In the genomic region with DNA sequence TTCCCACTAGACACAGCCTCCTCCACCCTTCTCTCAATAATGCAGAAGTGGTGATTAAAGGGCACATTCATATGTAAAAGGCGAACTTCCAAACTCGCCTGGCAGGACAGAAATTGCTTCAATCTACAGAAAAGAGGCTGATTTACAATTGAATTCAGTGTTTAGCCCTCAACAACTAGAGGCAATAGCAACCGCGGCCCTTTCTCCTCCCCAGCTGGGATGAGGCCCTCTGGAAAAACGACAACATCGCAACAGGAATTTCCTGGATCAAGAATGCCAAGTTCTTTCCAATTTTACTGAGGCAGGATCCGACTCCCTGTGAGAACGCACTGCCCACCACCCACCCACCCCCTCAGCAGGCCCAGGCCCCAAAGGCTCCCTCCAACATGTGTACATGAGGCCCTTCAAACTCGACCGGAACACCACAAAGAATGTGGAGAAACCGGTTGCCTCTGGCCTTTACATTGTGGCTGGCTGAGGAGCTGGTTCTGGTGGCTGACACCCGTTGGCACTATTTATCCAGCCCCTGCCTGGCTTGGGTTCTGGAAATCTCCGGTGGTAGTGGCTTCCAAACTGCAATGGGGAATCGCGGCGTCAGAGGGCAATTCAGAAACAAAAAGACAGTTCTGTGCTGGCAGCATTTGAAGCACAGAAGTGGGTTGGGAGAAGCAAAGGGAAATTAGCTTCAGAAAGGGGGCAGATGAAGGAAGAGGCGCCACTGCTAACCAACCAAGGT, we compare ENCODE assay signal across 8 cellular contexts. TPM values are rescaled to one million over a fixed set of nuclear protein-coding genes. Genes with fewer than 3 reads are reported as not detected.
DNase-seq lines count a peak whose midpoint lies in the region; ATAC-seq and TF ChIP-seq lines count a peak whose summit lies in the region.

No MANE protein-coding gene starts in this region.

- peaks cover 41% of the 10 kb centered on the region for H3K4me1 ChIP-seq in CD4-positive, CD25-positive, alpha-beta regulatory T cell (ENCODE audit: control insufficient read depth, insufficient read depth, low read length, poor library complexity, severe bottlenecking)
- H3K4me1 ChIP-seq in ascending aorta = peaks cover 31 to 50% of the 10 kb centered on the region in 2 donors

- H3K27ac ChIP-seq in CD4-positive, CD25-positive, alpha-beta regulatory T cell (ENCODE audit: insufficient read depth, low read length, poor library complexity, severe bottlenecking) = peak overlapping the region; percentile 41
- H3K27ac ChIP-seq in ascending aorta = peak overlapping the region; percentile 97 to 99

- no peaks in the 10 kb centered on the region for H3K27me3 Mint-ChIP-seq in CD4-positive, CD25-positive, alpha-beta regulatory T cell

- H3K27ac Mint-ChIP-seq in CD4-positive, CD25-positive, alpha-beta regulatory T cell = peak overlapping the region; percentile 87 to 92 (median 88)

- intact Hi-C loops in ascending aorta (cut with DNase I) = loop anchor here (1.0 kb wide), 1 partner anchor 12 kb away; no protein-coding TSS in a partner anchor

- H3K36me3 ChIP-seq in CD4-positive, CD25-positive, alpha-beta regulatory T cell (ENCODE audit: control insufficient read depth, insufficient read depth, low read length) = peaks cover 2% of the 10 kb centered on the region
- H3K36me3 ChIP-seq in ascending aorta = no peaks in the 10 kb centered on the region

- H3K9me3 ChIP-seq in CD4-positive, CD25-positive, alpha-beta regulatory T cell (ENCODE audit: control insufficient read depth in 2 of 2, low read length in 2 of 2) = no peaks in the 10 kb centered on the region
- no peaks in the 10 kb centered on the region for H3K9me3 ChIP-seq in ascending aorta

- H3K4me3 ChIP-seq in CD4-positive, CD25-positive, alpha-beta regulatory T cell (ENCODE audit: low read depth, low read length) = no peak overlapping the region
- H3K4me3 ChIP-seq in LNCaP clone FGC (ENCODE audit: low read depth, low read length) = peak overlapping the region; percentile 35; the same call in 1 of the 2 replicates
- peak overlapping the region in 1 of 2 donors; percentile 11 for H3K4me3 ChIP-seq in ascending aorta

- H3K4me3 Mint-ChIP-seq in CD4-positive, CD25-positive, alpha-beta regulatory T cell = peak overlapping the region in 2 of 4 donors; percentile 48 to 65

- DNase-seq in CD4-positive, CD25-positive, alpha-beta regulatory T cell = no peak
- DNase-seq in LNCaP clone FGC (ENCODE audit: low read depth) (peak; percentile 86), ascending aorta (ENCODE audit: low spot score in 2 of 2) (peak in 1 of 2 donors; percentile 77), hypothalamus (lab: John Stamatoyannopoulos, UW) (peak in 46 of 51 donors; percentile 13 to 91 (median 54)), putamen (ENCODE audit: low spot score) (peak; percentile 77), NAMALWA (ENCODE audit: low spot score) (no peak)

- peaks cover 13 to 88% (median 59%) of the 10 kb centered on the region in 4 donors for H3K4me1 Mint-ChIP-seq in CD4-positive, CD25-positive, alpha-beta regulatory T cell

- peaks cover 7% of the 10 kb centered on the region for H3K36me3 Mint-ChIP-seq in CD4-positive, CD25-positive, alpha-beta regulatory T cell

- H3K27me3 ChIP-seq in CD4-positive, CD25-positive, alpha-beta regulatory T cell (ENCODE audit: control insufficient read depth, insufficient read depth, low read length) = no peaks in the 10 kb centered on the region
- no peaks in the 10 kb centered on the region for H3K27me3 ChIP-seq in ascending aorta

- ATAC-seq in CD4-positive, CD25-positive, alpha-beta regulatory T cell (ENCODE audit: low read depth in 2 of 2) = no peak
- no peak for ATAC-seq in HG02763 (IDR thresholded peaks at IDR 0.05; ENCODE audit: unreplicated experiment)
- no peak for ATAC-seq in GM21528 (IDR thresholded peaks at IDR 0.05; ENCODE audit: low FRiP score, unreplicated experiment)

- TF ChIP-seq CTCF in LNCaP clone FGC (IDR thresholded peaks at IDR 0.05; ENCODE audit: control insufficient read depth, extremely low read depth, insufficient read depth) (no peak), ascending aorta (IDR thresholded peaks at IDR 0.05) (no peak)

- no peaks in the 10 kb centered on the region for H3K9me3 Mint-ChIP-seq in CD4-positive, CD25-positive, alpha-beta regulatory T cell

RNA-seq across cellular contexts. Expression of gene ZMYND8, which starts 36.8 kb away (rescaled TPM):
- 47.2 TPM for total RNA-seq in CD4-positive, CD25-positive, alpha-beta regulatory T cell
- polyA plus RNA-seq in CD4-positive, CD25-positive, alpha-beta regulatory T cell = 10 to 100 TPM in 1 of 4 donors, 1 to 10 TPM in 3; 7.5 to 10.4 (median 8.2) TPM
- total RNA-seq in ascending aorta = 23.2 TPM

Comparison
In these comparisons a context has a peak if more than half of its experiments do, and no peak if none do; other contexts are left out.
1. DNase-seq: peak in LNCaP clone FGC (single experiment), hypothalamus (46 of 51) and putamen (single experiment); none in CD4-positive, CD25-positive, alpha-beta regulatory T cell (0 of 3) and NAMALWA (single experiment).